In the genomic region with DNA sequence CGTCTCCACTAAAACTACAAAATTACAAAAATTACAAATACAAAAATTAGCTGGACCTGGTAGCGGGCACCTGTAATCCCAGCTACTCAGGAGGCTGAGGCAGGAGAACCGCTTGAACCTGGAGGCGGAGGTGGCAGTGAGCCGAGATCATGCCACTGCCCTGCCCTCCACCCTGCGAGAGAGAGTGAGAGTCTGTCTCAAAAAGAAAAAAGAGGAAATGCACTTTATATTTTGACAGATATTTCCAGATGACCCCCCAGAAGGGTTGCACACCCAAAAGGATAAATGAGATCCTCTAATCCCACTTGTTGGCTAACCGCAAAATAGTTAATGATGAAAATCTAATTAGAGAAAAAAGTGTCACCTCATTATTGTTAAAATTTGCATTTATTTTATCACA, we compare ENCODE assay signal across 2 cellular contexts.
TF ChIP-seq lines count a peak whose summit lies in the region.

No MANE protein-coding gene starts in this region.

TF ChIP-seq in GM12891, 5 proteins besides CTCF, POLR2A, EP300 and RAD21:
- TF ChIP-seq SPI1 (IDR thresholded peaks at IDR 0.05; ENCODE audit: low read depth, low read length), result peak; percentile 38; the same call in 1 of the 2 replicates
- TF ChIP-seq PAX5 (IDR thresholded peaks at IDR 0.05; ENCODE audit: insufficient read depth, low read length, severe bottlenecking), result no peak
- no peak for TF ChIP-seq POU2F2 (IDR thresholded peaks at IDR 0.05; ENCODE audit: low read depth, low read length)

TF ChIP-seq in K562, 482 proteins besides CTCF, POLR2A, EP300 and RAD21:
- no peak for TF ChIP-seq HLTF (IDR thresholded peaks at IDR 0.05)
- TF ChIP-seq SPI1 (IDR thresholded peaks at IDR 0.05; ENCODE audit: borderline replicate concordance, low read depth, low read length), result 0 out of 2 replicates have a peak, but pooled peaks have one; percentile 57
